Comparison of ENCODE assay signal across 11 cellular contexts in genomic region chr6:31690231-31691077, GRCh38. TPM values are rescaled to one million over a fixed set of nuclear protein-coding genes. Genes with fewer than 3 reads are reported as not detected.
A peak's percentile ranks its signal among the peaks of the same experiment; 100 is the strongest.
DNase-seq lines count a peak whose midpoint lies in the region; ATAC-seq, FAIRE-seq and TF ChIP-seq lines count a peak whose summit lies in the region.
"Had no signal": no experiment of that assay in that cellular context is flagged by ENCODE, and none has a peak within 500 bp of the region (broad histone marks: within the 10 kb centered on the region; RNA-seq: fewer than 3 reads in every experiment).

No MANE protein-coding gene starts in this region.

- peak; percentile 83 for TF ChIP-seq POLR2A in K562 (conservative IDR thresholded peaks at IDR 0.05)

- H3K36me3 Mint-ChIP-seq in neural crest cell (ENCODE audit: low read depth) (peaks cover 9% of the 10 kb centered on the region), H9 (ENCODE audit: insufficient read depth in 1 of 3, low read depth in 3 of 3) (peaks cover 14 to 67% (median 46%) of the 10 kb centered on the region in 3 experiments; a peak in 6 of 7 replicates)

- no peak overlapping the region for H3K4ac ChIP-seq in H9 (ENCODE audit: low read depth, low read length)

- H3K27ac Mint-ChIP-seq in neural crest cell (ENCODE audit: unreplicated experiment) (peak overlapping the region; percentile 83), H9 (peak overlapping the region in 1 of 3 experiments; percentile 24; a peak in 2 of 7 replicates)

- H3K56ac ChIP-seq in H9 (ENCODE audit: insufficient read length, low read depth, low read length) = no peak overlapping the region

- intact Hi-C loops in K562 (cut with micrococcal nuclease) = loop anchor here (1.0 to 2.0 kb wide), 3 partner anchors 13 to 140 kb away; partner anchors contain the start of gene ABHD16A

- H3K79me1 ChIP-seq in H9 (ENCODE audit: insufficient read depth, low read depth, low read length, poor library complexity, severe bottlenecking) = no peaks in the 10 kb centered on the region

- no peaks in the 10 kb centered on the region for H3K23me2 ChIP-seq in H9 (ENCODE audit: insufficient read length, low read depth, low read length, poor library complexity, severe bottlenecking)

- H2BK5ac ChIP-seq in H9 (ENCODE audit: insufficient read length, low read length) = no peak overlapping the region

- H3K18ac ChIP-seq in H9 (ENCODE audit: insufficient read length, low read depth, low read length) = no peak overlapping the region

- no peak overlapping the region for H2BK12ac ChIP-seq in H9 (ENCODE audit: insufficient read length, low read depth, low read length)

- H3K4me1 Mint-ChIP-seq in neural crest cell (no peaks in the 10 kb centered on the region), H9 (peaks cover 5 to 10% of the 10 kb centered on the region in 2 experiments; a peak in 3 of 4 replicates)

- CTCF ChIA-PET in K562 (lab: Yijun Ruan, JAX; ENCODE audit: low intra/inter-chr PET ratio) = interaction anchor here (1.0 to 1.5 kb wide), 3 partner anchors 12 to 78 kb away, joined by 3 read pairs; no protein-coding TSS in a partner anchor

- peak; percentile 92 for TF ChIP-seq EP300 in K562 (IDR thresholded peaks at IDR 0.05; ENCODE audit: low read length)

- H3K9me3 Mint-ChIP-seq in neural crest cell (no peaks in the 10 kb centered on the region), H9 (no peaks in the 10 kb centered on the region; a peak in 1 of 5 replicates)

- no peak overlapping the region for H2AK5ac ChIP-seq in H9 (ENCODE audit: insufficient read length, low read length)

- no peak overlapping the region for H4K91ac ChIP-seq in H9 (ENCODE audit: insufficient read length, low read depth, low read length)

- peak; percentile 83 for ATAC-seq in K562
- no peak for ATAC-seq in GM21737 (IDR thresholded peaks at IDR 0.05; ENCODE audit: unreplicated experiment)
- ATAC-seq: foreskin keratinocyte had no signal

- peaks cover 93% of the 10 kb centered on the region for H3K36me3 ChIP-seq in K562 (ENCODE audit: control insufficient read depth, insufficient read depth, low read length)

- H3T11ph ChIP-seq in H9 (ENCODE audit: low read length) = no peak overlapping the region

- no peaks in the 10 kb centered on the region for H3K27me3 Mint-ChIP-seq in neural crest cell (ENCODE audit: low read depth)
- H3K27me3 Mint-ChIP-seq in H9 (ENCODE audit: low read depth) = no peaks in the 10 kb centered on the region

- BruUV-seq in K562 (replicated peaks; lab: Mats Ljungman, UMichigan) = TSS peak; percentile 91

- in situ Hi-C loops in K562 (cut with MboI) = no loop called here

- no peak overlapping the region for H2BK15ac ChIP-seq in H9 (ENCODE audit: low read depth, low read length)

- H3K4me3 ChIP-seq in K562 = peak overlapping the region; percentile 13; the same call in 1 of the 2 replicates

- H2BK20ac ChIP-seq in H9 (ENCODE audit: low read depth, low read length, poor library complexity, severe bottlenecking) = no peak overlapping the region

- H2AFZ ChIP-seq in K562 (ENCODE audit: low read depth, low read length) (peak overlapping the region; percentile 14), H9 (ENCODE audit: low read length) (no peak overlapping the region)

- H3K4me1 ChIP-seq in K562 (replicated peaks in 1 of 2; ENCODE audit: control insufficient read depth in 2 of 2, insufficient read depth in 2 of 2, low read length in 2 of 2) = peaks cover 63 to 65% of the 10 kb centered on the region in 2 experiments
- H3K4me1 ChIP-seq in H9 (ENCODE audit: insufficient read depth, low read length) = no peaks in the 10 kb centered on the region
- H3K4me1 ChIP-seq: foreskin keratinocyte had no signal

- H3K9me1 ChIP-seq in K562 (ENCODE audit: control insufficient read depth, insufficient read depth, low read length) = no peaks in the 10 kb centered on the region

- TF ChIP-seq RAD21 in K562 (CRISPR knock-in tag; conservative IDR thresholded peaks at IDR 0.05 in 1 of 2, IDR thresholded peaks at IDR 0.05 in 1 of 2) = peak; percentile 34 to 44

- H3K9ac ChIP-seq in K562 (ENCODE audit: insufficient read depth in 1 of 2, low read depth in 2 of 2, low read length in 2 of 2) (peak overlapping the region; percentile 68 to 86; a peak in 3 of 4 replicates), H9 (ENCODE audit: extremely low read depth, insufficient read length, low read length) (no peak overlapping the region)

- WGBS in K562 (ENCODE audit: insufficient coverage, low coverage, missing lambda C conversion rate) = under 1% methylated on average over 10 of the region's 10 CpGs
- WGBS in H9 (ENCODE audit: extremely low coverage, insufficient read length, low lambda C conversion rate) = no CpG with 5 or more reads among the region's 10 CpGs

- H3K27me3 ChIP-seq in K562 (ENCODE audit: control insufficient read depth in 2 of 2, insufficient read depth in 2 of 2, low read length in 2 of 2) (no peaks in the 10 kb centered on the region), H9 (ENCODE audit: insufficient read depth, low read length) (no peaks in the 10 kb centered on the region)
- H3K27me3 ChIP-seq: foreskin keratinocyte had no signal

- H3K9me3 ChIP-seq in K562 (replicated peaks; ENCODE audit: control insufficient read depth, insufficient read depth, low read depth, low read length) (no peaks in the 10 kb centered on the region), H9 (ENCODE audit: control insufficient read depth, low read depth, low read length) (no peaks in the 10 kb centered on the region)

- FAIRE-seq in K562 (lab: Jason Lieb, UNC) (peak; percentile 98), frontal cortex (lab: Jason Lieb, UNC) (no peak)
- FAIRE-seq: GM18507 had no signal

- no peak for TF ChIP-seq CTCF in K562 (IDR thresholded peaks at IDR 0.05 in 2 of 3, conservative IDR thresholded peaks at IDR 0.05 in 1 of 3; ENCODE audit: insufficient read depth in 2 of 3, low read depth in 1 of 3, low read length in 3 of 3)
- no peak for TF ChIP-seq CTCF in neural crest cell (conservative IDR thresholded peaks at IDR 0.05)
- no peak for TF ChIP-seq CTCF in H9 (conservative IDR thresholded peaks at IDR 0.05)

- H3K4me2 ChIP-seq in K562 (ENCODE audit: insufficient read depth, low read length) = peak overlapping the region; percentile 82
- no peak overlapping the region for H3K4me2 ChIP-seq in H9 (ENCODE audit: insufficient read depth, insufficient read length, low read length)

- no peak overlapping the region for H2BK120ac ChIP-seq in H9 (ENCODE audit: low read depth, low read length, poor library complexity, severe bottlenecking)

- POLR2A ChIA-PET in K562 (lab: Yijun Ruan, JAX) = interaction anchor here (0.6 to 7.1 kb wide), 51 partner anchors 11 to 961 kb away, joined by 3 to 158 read pairs (median 5); partner anchors contain the start of genes ABHD16A, APOM, BAG6 and C6orf47

- H3K27ac ChIP-seq in K562 (ENCODE audit: extremely low read depth, low read depth, low read length) = peak overlapping the region; percentile 88
- H3K27ac ChIP-seq in H9 (ENCODE audit: insufficient read length, low read depth, low read length) = no peak overlapping the region
- H3K27ac ChIP-seq: foreskin keratinocyte had no signal

- H3K23ac ChIP-seq in H9 (ENCODE audit: insufficient read length, low read depth, low read length) = no peak overlapping the region

- H4K8ac ChIP-seq in H9 (replicated peaks; ENCODE audit: insufficient read length, low read depth, low read length) = no peak overlapping the region

- no peak overlapping the region for H4K5ac ChIP-seq in H9 (ENCODE audit: insufficient read length, low read depth, low read length)

- no peak overlapping the region for H3K14ac ChIP-seq in H9 (ENCODE audit: insufficient read depth, low read length)

- DNase-seq in HT-29 (ENCODE audit: low spot score) (peak; percentile 39), K562 (ENCODE audit: extremely low read depth in 1 of 4, low spot score in 3 of 4) (peak; percentile 94 to 97 (median 96)), neural crest cell (ENCODE audit: low read depth, low spot score) (no peak), frontal cortex (ENCODE audit: low spot score in 2 of 2) (no peak), H9 (no peak)
- DNase-seq: cerebellar nuclear complex, foreskin keratinocyte, NCI-H524 treated with DMSO at 0.1 percent for 48 hours had no signal

- H3K79me2 ChIP-seq in K562 (ENCODE audit: control insufficient read depth, insufficient read depth, low read length) (no peaks in the 10 kb centered on the region; the same call in 2 of the 3 replicates), H9 (ENCODE audit: insufficient read depth, low read length) (no peaks in the 10 kb centered on the region)

- H4K20me1 ChIP-seq in K562 (replicated peaks; ENCODE audit: control insufficient read depth, insufficient read depth, low read length) = no peaks in the 10 kb centered on the region
- H4K20me1 ChIP-seq in H9 (ENCODE audit: control insufficient read depth, insufficient read depth, insufficient read length) = no peaks in the 10 kb centered on the region

- H3K4me3 Mint-ChIP-seq in neural crest cell (no peak overlapping the region), H9 (no peak overlapping the region)

RNA-seq across cellular contexts. Expression of gene LY6G5C, which starts 9.6 kb away (rescaled TPM):
- total RNA-seq in HT-29 (2014; rRNA removed; shearing (Covaris generic)) = 0.76 and 2.1 TPM in 2 replicates
- 2.2 and 9.2 TPM in 2 replicates for total RNA-seq in K562 (2011; cell fraction: chromatin; rRNA removed; ENCODE audit: low replicate concordance)
- total RNA-seq in K562 (2011; cell fraction: nucleolus; rRNA removed) = 1.1 and 2.3 TPM in 2 replicates
- total RNA-seq in K562 (2011; cell fraction: nucleoplasm; rRNA removed) = 2.3 and 3.8 TPM in 2 replicates
- total RNA-seq in K562 (2014; rRNA removed) (not detected in 2 replicates), K562 (2014; rRNA removed; fragmentation: Illumina TruSeq; extraction: Trizol) (0.15 TPM in 1 of 2 replicates, not detected in the other), K562 (2015; rRNA removed; fragmentation: Illumina TruSeq; extraction: Trizol) (not detected in 2 replicates), K562 (2021) (0.60 and 0.74 TPM in 2 replicates), neural crest cell (9.1 and 11.0 TPM in 2 replicates), frontal cortex (5.3 TPM), H9 (2021) (1.8 and 2.2 TPM in 2 replicates)
- polyA plus RNA-seq in K562 (2011; rRNA removed) (0.43 and 0.46 TPM in 2 replicates), K562 (2014; fragmentation: Illumina TruSeq; extraction: Trizol) (0.67 and 1.3 TPM in 2 replicates), K562 (2014; fragmentation: Nextera tagmentation; extraction: Ambion mirVana) (under 1 TPM in 1 of 2 experiments, not detected in 1; 0.10 TPM), K562 (2014; rRNA removed) (not detected in 2 replicates)
- polyA plus RNA-seq in K562 (2011; cell fraction: cytosol; rRNA removed) = 0.60 and 0.71 TPM in 2 replicates
- 1.6 and 1.9 TPM in 2 replicates for polyA plus RNA-seq in K562 (2011; cell fraction: nucleus; rRNA removed)
- 0.69 and 0.85 TPM in 2 replicates for polyA plus RNA-seq in K562 (2012)
- polyA minus RNA-seq in K562 (2011; rRNA and poly(A)+ RNA removed) = not detected in 2 replicates
- not detected in 2 replicates for polyA minus RNA-seq in K562 (2011; cell fraction: cytosol; rRNA and poly(A)+ RNA removed)
- polyA minus RNA-seq in K562 (2011; cell fraction: nucleus; rRNA and poly(A)+ RNA removed) = 0.40 and 0.67 TPM in 2 replicates

RNA-seq across cellular contexts. Expression of gene ABHD16A, which starts 12.7 kb away (rescaled TPM):
- 32.5 and 37.9 TPM in 2 replicates for total RNA-seq in HT-29 (2014; rRNA removed; shearing (Covaris generic))
- 196 and 413 TPM in 2 replicates for total RNA-seq in K562 (2011; cell fraction: chromatin; rRNA removed; ENCODE audit: low replicate concordance)
- 372 and 379 TPM in 2 replicates for total RNA-seq in K562 (2011; cell fraction: nucleolus; rRNA removed)
- total RNA-seq in K562 (2011; cell fraction: nucleoplasm; rRNA removed) = 265 and 280 TPM in 2 replicates
- total RNA-seq in K562 (2014; rRNA removed) (104 and 131 TPM in 2 replicates), K562 (2014; rRNA removed; fragmentation: Illumina TruSeq; extraction: Trizol) (61.6 and 75.6 TPM in 2 replicates), K562 (2015; rRNA removed; fragmentation: Illumina TruSeq; extraction: Trizol) (81.6 and 82.8 TPM in 2 replicates), K562 (2021) (104 and 106 TPM in 2 replicates), neural crest cell (70.9 and 73.6 TPM in 2 replicates), frontal cortex (41.6 TPM), H9 (2021) (32.9 and 34.4 TPM in 2 replicates)
- polyA plus RNA-seq in K562 (2011; rRNA removed) (113 and 137 TPM in 2 replicates), K562 (2014; fragmentation: Illumina TruSeq; extraction: Trizol) (70.0 and 79.3 TPM in 2 replicates), K562 (2014; fragmentation: Nextera tagmentation; extraction: Ambion mirVana) (10 to 100 TPM; 25.8 to 49.7 TPM), K562 (2014; rRNA removed) (120 and 122 TPM in 2 replicates)
- 147 and 156 TPM in 2 replicates for polyA plus RNA-seq in K562 (2011; cell fraction: cytosol; rRNA removed)
- 475 and 536 TPM in 2 replicates for polyA plus RNA-seq in K562 (2011; cell fraction: nucleus; rRNA removed)
- 97.9 and 126 TPM in 2 replicates for polyA plus RNA-seq in K562 (2012)
- polyA minus RNA-seq in K562 (2011; rRNA and poly(A)+ RNA removed) = 89.1 and 118 TPM in 2 replicates
- polyA minus RNA-seq in K562 (2011; cell fraction: cytosol; rRNA and poly(A)+ RNA removed) = 55.6 and 55.8 TPM in 2 replicates
- 117 and 139 TPM in 2 replicates for polyA minus RNA-seq in K562 (2011; cell fraction: nucleus; rRNA and poly(A)+ RNA removed)

RNA-seq across cellular contexts. Expression of gene LY6G6F, which starts 16.2 kb away (rescaled TPM):
- total RNA-seq in HT-29 (2014; rRNA removed; shearing (Covaris generic)) = not detected in 2 replicates
- total RNA-seq in K562 (2011; cell fraction: chromatin; rRNA removed; ENCODE audit: low replicate concordance) = 0.35 TPM in 1 of 2 replicates, not detected in the other
- 1.4 TPM in 1 of 2 replicates, not detected in the other for total RNA-seq in K562 (2011; cell fraction: nucleolus; rRNA removed)
- 0.99 and 1.2 TPM in 2 replicates for total RNA-seq in K562 (2011; cell fraction: nucleoplasm; rRNA removed)
- total RNA-seq in K562 (2014; rRNA removed) (0.50 TPM in 1 of 2 replicates, not detected in the other), K562 (2014; rRNA removed; fragmentation: Illumina TruSeq; extraction: Trizol) (0.35 TPM in 1 of 2 replicates, not detected in the other), K562 (2015; rRNA removed; fragmentation: Illumina TruSeq; extraction: Trizol) (0.14 TPM in 1 of 2 replicates, not detected in the other), K562 (2021) (0.18 TPM in 1 of 2 replicates, not detected in the other), neural crest cell (not detected in 2 replicates), frontal cortex (not detected), H9 (2021) (not detected in 2 replicates)
- polyA plus RNA-seq in K562 (2011; rRNA removed) (0.20 TPM in 1 of 2 replicates, not detected in the other), K562 (2014; fragmentation: Illumina TruSeq; extraction: Trizol) (0.33 and 0.39 TPM in 2 replicates), K562 (2014; fragmentation: Nextera tagmentation; extraction: Ambion mirVana) (under 1 TPM; 0.28 to 0.49 TPM), K562 (2014; rRNA removed) (1.1 TPM in 1 of 2 replicates, not detected in the other)
- polyA plus RNA-seq in K562 (2011; cell fraction: cytosol; rRNA removed) = 0.58 TPM in 1 of 2 replicates, not detected in the other
- polyA plus RNA-seq in K562 (2011; cell fraction: nucleus; rRNA removed) = 0.23 TPM in 1 of 2 replicates, not detected in the other
- 0.30 TPM in 1 of 2 replicates, not detected in the other for polyA plus RNA-seq in K562 (2012)
- 0.36 TPM in 1 of 2 replicates, not detected in the other for polyA minus RNA-seq in K562 (2011; rRNA and poly(A)+ RNA removed)
- polyA minus RNA-seq in K562 (2011; cell fraction: cytosol; rRNA and poly(A)+ RNA removed) = not detected in 2 replicates
- polyA minus RNA-seq in K562 (2011; cell fraction: nucleus; rRNA and poly(A)+ RNA removed) = 0.67 TPM in 1 of 2 replicates, not detected in the other
- total RNA-seq: foreskin keratinocyte, myocyte had no signal
- polyA plus RNA-seq: foreskin keratinocyte had no signal

RNA-seq across cellular contexts. Expression of gene LY6G5B, which starts 20.7 kb away (rescaled TPM):
- 3.5 and 3.6 TPM in 2 replicates for total RNA-seq in HT-29 (2014; rRNA removed; shearing (Covaris generic))
- total RNA-seq in K562 (2011; cell fraction: chromatin; rRNA removed; ENCODE audit: low replicate concordance) = 184 and 285 TPM in 2 replicates
- total RNA-seq in K562 (2011; cell fraction: nucleolus; rRNA removed) = 96.9 and 102 TPM in 2 replicates
- total RNA-seq in K562 (2011; cell fraction: nucleoplasm; rRNA removed) = 162 and 291 TPM in 2 replicates
- 6.0 and 6.3 TPM in 2 replicates for total RNA-seq in K562 (2014; rRNA removed)
- total RNA-seq in K562 (2014; rRNA removed; fragmentation: Illumina TruSeq; extraction: Trizol) = 7.5 and 9.0 TPM in 2 replicates
- 6.0 and 7.9 TPM in 2 replicates for total RNA-seq in K562 (2015; rRNA removed; fragmentation: Illumina TruSeq; extraction: Trizol)
- 18.4 and 24.6 TPM in 2 replicates for total RNA-seq in K562 (2021)
- polyA plus RNA-seq in K562 (2011; rRNA removed) = 14.6 and 22.5 TPM in 2 replicates
- 5.2 and 9.9 TPM in 2 replicates for polyA plus RNA-seq in K562 (2011; cell fraction: cytosol; rRNA removed)
- polyA plus RNA-seq in K562 (2011; cell fraction: nucleus; rRNA removed) = 157 and 230 TPM in 2 replicates
- polyA plus RNA-seq in K562 (2012) = 35.6 and 41.6 TPM in 2 replicates
- polyA plus RNA-seq in K562 (2014; fragmentation: Illumina TruSeq; extraction: Trizol) = 25.9 and 27.0 TPM in 2 replicates
- polyA plus RNA-seq in K562 (2014; fragmentation: Nextera tagmentation; extraction: Ambion mirVana) = 1 to 10 TPM; 6.6 to 7.2 TPM
- 16.8 and 19.9 TPM in 2 replicates for polyA plus RNA-seq in K562 (2014; rRNA removed)
- 15.7 and 17.5 TPM in 2 replicates for polyA minus RNA-seq in K562 (2011; rRNA and poly(A)+ RNA removed)
- 2.4 and 7.8 TPM in 2 replicates for polyA minus RNA-seq in K562 (2011; cell fraction: cytosol; rRNA and poly(A)+ RNA removed)
- polyA minus RNA-seq in K562 (2011; cell fraction: nucleus; rRNA and poly(A)+ RNA removed) = 17.2 and 24.9 TPM in 2 replicates
- total RNA-seq in neural crest cell = 24.0 and 24.2 TPM in 2 replicates
- total RNA-seq in frontal cortex = 1.6 TPM
- 21.3 and 21.6 TPM in 2 replicates for total RNA-seq in H9 (2021)

RNA-seq across cellular contexts. Expression of gene CSNK2B, which starts 24.6 kb away (rescaled TPM):
- 219 and 225 TPM in 2 replicates for total RNA-seq in HT-29 (2014; rRNA removed; shearing (Covaris generic))
- 260 and 394 TPM in 2 replicates for total RNA-seq in K562 (2011; cell fraction: chromatin; rRNA removed; ENCODE audit: low replicate concordance)
- 152 and 173 TPM in 2 replicates for total RNA-seq in K562 (2011; cell fraction: nucleolus; rRNA removed)
- 222 and 269 TPM in 2 replicates for total RNA-seq in K562 (2011; cell fraction: nucleoplasm; rRNA removed)
- 540 and 633 TPM in 2 replicates for total RNA-seq in K562 (2014; rRNA removed)
- 434 and 461 TPM in 2 replicates for total RNA-seq in K562 (2014; rRNA removed; fragmentation: Illumina TruSeq; extraction: Trizol)
- total RNA-seq in K562 (2015; rRNA removed; fragmentation: Illumina TruSeq; extraction: Trizol) = 501 and 527 TPM in 2 replicates
- 512 and 529 TPM in 2 replicates for total RNA-seq in K562 (2021)
- polyA plus RNA-seq in K562 (2011; rRNA removed) = 120 and 179 TPM in 2 replicates
- 389 and 405 TPM in 2 replicates for polyA plus RNA-seq in K562 (2011; cell fraction: cytosol; rRNA removed)
- polyA plus RNA-seq in K562 (2011; cell fraction: nucleus; rRNA removed) = 398 and 493 TPM in 2 replicates
- 775 and 1,051 TPM in 2 replicates for polyA plus RNA-seq in K562 (2012)
- 1,018 and 1,126 TPM in 2 replicates for polyA plus RNA-seq in K562 (2014; fragmentation: Illumina TruSeq; extraction: Trizol)
- polyA plus RNA-seq in K562 (2014; fragmentation: Nextera tagmentation; extraction: Ambion mirVana) = 100 to 1,000 TPM; 870 to 972 TPM
- 237 and 259 TPM in 2 replicates for polyA plus RNA-seq in K562 (2014; rRNA removed)
- 244 and 291 TPM in 2 replicates for polyA minus RNA-seq in K562 (2011; rRNA and poly(A)+ RNA removed)
- 191 and 211 TPM in 2 replicates for polyA minus RNA-seq in K562 (2011; cell fraction: cytosol; rRNA and poly(A)+ RNA removed)
- 77.7 and 105 TPM in 2 replicates for polyA minus RNA-seq in K562 (2011; cell fraction: nucleus; rRNA and poly(A)+ RNA removed)
- total RNA-seq in neural crest cell = 185 and 188 TPM in 2 replicates
- 66.0 TPM for total RNA-seq in frontal cortex
- 178 and 187 TPM in 2 replicates for total RNA-seq in H9 (2021)

Comparison
In these comparisons a context has a peak if more than half of its experiments do, and no peak if none do; other contexts are left out.
1. DNase-seq: peak in HT-29 (single experiment) and K562 (4 of 4); none in neural crest cell (single experiment), frontal cortex (0 of 2) and H9 (single experiment).